In the genomic region with DNA sequence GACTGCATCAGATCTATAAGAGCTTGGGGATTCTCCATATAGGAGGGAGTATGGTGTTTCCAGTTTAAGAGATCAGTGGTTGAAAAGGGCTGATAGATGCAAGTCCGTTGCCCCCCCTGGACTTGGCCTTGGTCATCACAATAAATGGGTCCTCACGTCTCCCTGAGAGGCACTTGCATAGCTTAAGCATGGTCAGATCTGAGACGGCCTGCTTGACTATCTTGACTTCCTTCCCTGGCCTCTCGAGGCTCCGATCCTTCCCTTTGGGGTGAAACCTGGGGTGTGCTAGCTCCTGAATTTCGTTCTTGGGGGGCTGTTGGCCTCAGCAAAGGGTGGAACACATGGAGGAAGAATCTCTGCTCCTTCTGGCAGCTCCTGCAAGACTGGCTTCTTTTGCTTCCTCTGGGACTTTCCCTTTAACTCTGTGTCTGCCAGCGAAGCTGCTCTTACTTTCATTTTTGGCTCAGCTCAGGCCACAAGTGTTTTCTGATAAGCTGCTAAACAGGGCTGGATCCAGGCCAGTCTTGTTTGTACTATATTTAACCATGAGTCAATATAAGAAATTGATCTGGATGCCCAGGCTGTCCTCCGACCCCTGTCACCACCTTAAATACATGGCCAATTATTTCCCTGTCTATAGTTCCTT, we compare ENCODE assay signal across 1 cellular context.
TF ChIP-seq lines count a peak whose summit lies in the region.

No MANE protein-coding gene starts in this region.

TF ChIP-seq in K562, 482 proteins besides CTCF, POLR2A, EP300 and RAD21 (continues in another document):
- TF ChIP-seq PHTF2 (CRISPR knock-in tag; IDR thresholded peaks at IDR 0.05) (no peak), PHF21A (IDR thresholded peaks at IDR 0.05; ENCODE audit: borderline replicate concordance, low read depth) (no peak), NCOA6 (IDR thresholded peaks at IDR 0.05) (no peak), CC2D1A (IDR thresholded peaks at IDR 0.05) (no peak), YY1 (IDR thresholded peaks at IDR 0.05; ENCODE audit: borderline replicate concordance in 1 of 3, control insufficient read depth in 1 of 3, extremely low read depth in 1 of 3, insufficient read depth in 3 of 3, insufficient read length in 1 of 3, insufficient replicate concordance in 2 of 3, low read depth in 1 of 3, low read length in 2 of 3) (no peak), NUFIP1 (IDR thresholded peaks at IDR 0.05; ENCODE audit: partially characterized antibody) (no peak), ZSCAN32 (CRISPR knock-in tag; IDR thresholded peaks at IDR 0.05) (no peak), ZNF124 (CRISPR knock-in tag; IDR thresholded peaks at IDR 0.05) (no peak), ZNF717 (CRISPR knock-in tag; IDR thresholded peaks at IDR 0.05) (no peak), XRCC4 (IDR thresholded peaks at IDR 0.05; ENCODE audit: extremely low read depth, insufficient read depth, insufficient read length) (no peak), ZNF780A (CRISPR knock-in tag; IDR thresholded peaks at IDR 0.05) (no peak), CXXC5 (CRISPR knock-in tag; IDR thresholded peaks at IDR 0.05) (no peak), ZNF79 (CRISPR knock-in tag; IDR thresholded peaks at IDR 0.05; ENCODE audit: low read depth) (no peak), ESRRB (CRISPR knock-in tag; IDR thresholded peaks at IDR 0.05; ENCODE audit: borderline replicate concordance) (no peak)
- TF ChIP-seq, protein P1, sequence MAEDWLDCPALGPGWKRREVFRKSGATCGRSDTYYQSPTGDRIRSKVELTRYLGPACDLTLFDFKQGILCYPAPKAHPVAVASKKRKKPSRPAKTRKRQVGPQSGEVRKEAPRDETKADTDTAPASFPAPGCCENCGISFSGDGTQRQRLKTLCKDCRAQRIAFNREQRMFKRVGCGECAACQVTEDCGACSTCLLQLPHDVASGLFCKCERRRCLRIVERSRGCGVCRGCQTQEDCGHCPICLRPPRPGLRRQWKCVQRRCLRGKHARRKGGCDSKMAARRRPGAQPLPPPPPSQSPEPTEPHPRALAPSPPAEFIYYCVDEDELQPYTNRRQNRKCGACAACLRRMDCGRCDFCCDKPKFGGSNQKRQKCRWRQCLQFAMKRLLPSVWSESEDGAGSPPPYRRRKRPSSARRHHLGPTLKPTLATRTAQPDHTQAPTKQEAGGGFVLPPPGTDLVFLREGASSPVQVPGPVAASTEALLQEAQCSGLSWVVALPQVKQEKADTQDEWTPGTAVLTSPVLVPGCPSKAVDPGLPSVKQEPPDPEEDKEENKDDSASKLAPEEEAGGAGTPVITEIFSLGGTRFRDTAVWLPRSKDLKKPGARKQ (CRISPR knock-in tag; IDR thresholded peaks at IDR 0.05), result no peak
- TF ChIP-seq, protein P2, sequence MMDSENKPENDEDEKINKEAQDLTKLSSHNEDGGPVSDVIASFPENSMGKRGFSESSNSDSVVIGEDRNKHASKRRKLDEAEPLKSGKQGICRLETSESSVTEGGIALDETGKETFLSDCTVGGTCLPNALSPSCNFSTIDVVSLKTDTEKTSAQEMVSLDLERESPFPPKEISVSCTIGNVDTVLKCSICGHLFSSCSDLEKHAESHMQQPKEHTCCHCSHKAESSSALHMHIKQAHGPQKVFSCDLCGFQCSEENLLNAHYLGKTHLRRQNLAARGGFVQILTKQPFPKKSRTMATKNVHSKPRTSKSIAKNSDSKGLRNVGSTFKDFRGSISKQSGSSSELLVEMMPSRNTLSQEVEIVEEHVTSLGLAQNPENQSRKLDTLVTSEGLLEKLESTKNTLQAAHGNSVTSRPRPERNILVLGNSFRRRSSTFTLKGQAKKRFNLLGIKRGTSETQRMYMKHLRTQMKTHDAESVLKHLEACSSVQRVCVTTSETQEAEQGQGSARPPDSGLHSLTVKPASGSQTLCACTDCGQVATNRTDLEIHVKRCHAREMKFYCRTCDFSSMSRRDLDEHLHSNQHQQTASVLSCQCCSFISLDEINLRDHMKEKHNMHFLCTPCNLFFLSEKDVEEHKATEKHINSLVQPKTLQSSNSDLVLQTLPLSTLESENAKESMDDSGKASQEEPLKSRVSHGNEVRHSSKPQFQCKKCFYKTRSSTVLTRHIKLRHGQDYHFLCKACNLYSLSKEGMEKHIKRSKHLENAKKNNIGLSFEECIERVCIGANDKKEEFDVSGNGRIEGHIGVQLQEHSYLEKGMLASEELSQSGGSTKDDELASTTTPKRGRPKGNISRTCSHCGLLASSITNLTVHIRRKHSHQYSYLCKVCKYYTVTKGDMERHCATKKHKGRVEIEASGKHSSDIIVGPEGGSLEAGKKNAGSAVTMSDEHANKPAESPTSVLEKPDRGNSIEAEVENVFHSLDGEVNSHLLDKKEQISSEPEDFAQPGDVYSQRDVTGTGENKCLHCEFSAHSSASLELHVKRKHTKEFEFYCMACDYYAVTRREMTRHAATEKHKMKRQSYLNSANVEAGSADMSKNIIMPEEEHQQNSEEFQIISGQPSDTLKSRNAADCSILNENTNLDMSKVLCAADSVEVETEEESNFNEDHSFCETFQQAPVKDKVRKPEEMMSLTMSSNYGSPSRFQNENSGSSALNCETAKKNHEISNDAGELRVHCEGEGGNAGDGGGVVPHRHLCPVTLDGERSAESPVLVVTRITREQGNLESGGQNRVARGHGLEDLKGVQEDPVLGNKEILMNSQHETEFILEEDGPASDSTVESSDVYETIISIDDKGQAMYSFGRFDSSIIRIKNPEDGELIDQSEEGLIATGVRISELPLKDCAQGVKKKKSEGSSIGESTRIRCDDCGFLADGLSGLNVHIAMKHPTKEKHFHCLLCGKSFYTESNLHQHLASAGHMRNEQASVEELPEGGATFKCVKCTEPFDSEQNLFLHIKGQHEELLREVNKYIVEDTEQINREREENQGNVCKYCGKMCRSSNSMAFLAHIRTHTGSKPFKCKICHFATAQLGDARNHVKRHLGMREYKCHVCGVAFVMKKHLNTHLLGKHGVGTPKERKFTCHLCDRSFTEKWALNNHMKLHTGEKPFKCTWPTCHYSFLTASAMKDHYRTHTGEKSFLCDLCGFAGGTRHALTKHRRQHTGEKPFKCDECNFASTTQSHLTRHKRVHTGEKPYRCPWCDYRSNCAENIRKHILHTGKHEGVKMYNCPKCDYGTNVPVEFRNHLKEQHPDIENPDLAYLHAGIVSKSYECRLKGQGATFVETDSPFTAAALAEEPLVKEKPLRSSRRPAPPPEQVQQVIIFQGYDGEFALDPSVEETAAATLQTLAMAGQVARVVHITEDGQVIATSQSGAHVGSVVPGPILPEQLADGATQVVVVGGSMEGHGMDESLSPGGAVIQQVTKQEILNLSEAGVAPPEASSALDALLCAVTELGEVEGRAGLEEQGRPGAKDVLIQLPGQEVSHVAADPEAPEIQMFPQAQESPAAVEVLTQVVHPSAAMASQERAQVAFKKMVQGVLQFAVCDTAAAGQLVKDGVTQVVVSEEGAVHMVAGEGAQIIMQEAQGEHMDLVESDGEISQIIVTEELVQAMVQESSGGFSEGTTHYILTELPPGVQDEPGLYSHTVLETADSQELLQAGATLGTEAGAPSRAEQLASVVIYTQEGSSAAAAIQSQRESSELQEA (IDR thresholded peaks at IDR 0.05; ENCODE audit: low read depth), result no peak
- TF ChIP-seq, protein P3, sequence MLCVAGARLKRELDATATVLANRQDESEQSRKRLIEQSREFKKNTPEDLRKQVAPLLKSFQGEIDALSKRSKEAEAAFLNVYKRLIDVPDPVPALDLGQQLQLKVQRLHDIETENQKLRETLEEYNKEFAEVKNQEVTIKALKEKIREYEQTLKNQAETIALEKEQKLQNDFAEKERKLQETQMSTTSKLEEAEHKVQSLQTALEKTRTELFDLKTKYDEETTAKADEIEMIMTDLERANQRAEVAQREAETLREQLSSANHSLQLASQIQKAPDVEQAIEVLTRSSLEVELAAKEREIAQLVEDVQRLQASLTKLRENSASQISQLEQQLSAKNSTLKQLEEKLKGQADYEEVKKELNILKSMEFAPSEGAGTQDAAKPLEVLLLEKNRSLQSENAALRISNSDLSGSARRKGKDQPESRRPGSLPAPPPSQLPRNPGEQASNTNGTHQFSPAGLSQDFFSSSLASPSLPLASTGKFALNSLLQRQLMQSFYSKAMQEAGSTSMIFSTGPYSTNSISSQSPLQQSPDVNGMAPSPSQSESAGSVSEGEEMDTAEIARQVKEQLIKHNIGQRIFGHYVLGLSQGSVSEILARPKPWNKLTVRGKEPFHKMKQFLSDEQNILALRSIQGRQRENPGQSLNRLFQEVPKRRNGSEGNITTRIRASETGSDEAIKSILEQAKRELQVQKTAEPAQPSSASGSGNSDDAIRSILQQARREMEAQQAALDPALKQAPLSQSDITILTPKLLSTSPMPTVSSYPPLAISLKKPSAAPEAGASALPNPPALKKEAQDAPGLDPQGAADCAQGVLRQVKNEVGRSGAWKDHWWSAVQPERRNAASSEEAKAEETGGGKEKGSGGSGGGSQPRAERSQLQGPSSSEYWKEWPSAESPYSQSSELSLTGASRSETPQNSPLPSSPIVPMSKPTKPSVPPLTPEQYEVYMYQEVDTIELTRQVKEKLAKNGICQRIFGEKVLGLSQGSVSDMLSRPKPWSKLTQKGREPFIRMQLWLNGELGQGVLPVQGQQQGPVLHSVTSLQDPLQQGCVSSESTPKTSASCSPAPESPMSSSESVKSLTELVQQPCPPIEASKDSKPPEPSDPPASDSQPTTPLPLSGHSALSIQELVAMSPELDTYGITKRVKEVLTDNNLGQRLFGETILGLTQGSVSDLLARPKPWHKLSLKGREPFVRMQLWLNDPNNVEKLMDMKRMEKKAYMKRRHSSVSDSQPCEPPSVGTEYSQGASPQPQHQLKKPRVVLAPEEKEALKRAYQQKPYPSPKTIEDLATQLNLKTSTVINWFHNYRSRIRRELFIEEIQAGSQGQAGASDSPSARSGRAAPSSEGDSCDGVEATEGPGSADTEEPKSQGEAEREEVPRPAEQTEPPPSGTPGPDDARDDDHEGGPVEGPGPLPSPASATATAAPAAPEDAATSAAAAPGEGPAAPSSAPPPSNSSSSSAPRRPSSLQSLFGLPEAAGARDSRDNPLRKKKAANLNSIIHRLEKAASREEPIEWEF (CRISPR knock-in tag; IDR thresholded peaks at IDR 0.05), result peak; percentile 77; the same call in 1 of the 2 replicates
- TF ChIP-seq, protein P4, sequence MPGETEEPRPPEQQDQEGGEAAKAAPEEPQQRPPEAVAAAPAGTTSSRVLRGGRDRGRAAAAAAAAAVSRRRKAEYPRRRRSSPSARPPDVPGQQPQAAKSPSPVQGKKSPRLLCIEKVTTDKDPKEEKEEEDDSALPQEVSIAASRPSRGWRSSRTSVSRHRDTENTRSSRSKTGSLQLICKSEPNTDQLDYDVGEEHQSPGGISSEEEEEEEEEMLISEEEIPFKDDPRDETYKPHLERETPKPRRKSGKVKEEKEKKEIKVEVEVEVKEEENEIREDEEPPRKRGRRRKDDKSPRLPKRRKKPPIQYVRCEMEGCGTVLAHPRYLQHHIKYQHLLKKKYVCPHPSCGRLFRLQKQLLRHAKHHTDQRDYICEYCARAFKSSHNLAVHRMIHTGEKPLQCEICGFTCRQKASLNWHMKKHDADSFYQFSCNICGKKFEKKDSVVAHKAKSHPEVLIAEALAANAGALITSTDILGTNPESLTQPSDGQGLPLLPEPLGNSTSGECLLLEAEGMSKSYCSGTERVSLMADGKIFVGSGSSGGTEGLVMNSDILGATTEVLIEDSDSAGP (CRISPR knock-in tag; IDR thresholded peaks at IDR 0.05), result no peak
